6 cellular contexts compared by ENCODE assay signal in genomic region chr22:33013531-33014162, GRCh38. TPM values are rescaled to one million over a fixed set of nuclear protein-coding genes. Genes with fewer than 3 reads are reported as not detected.
"Had no signal": no experiment of that assay in that cellular context is flagged by ENCODE, and none has a peak within 500 bp of the region (broad histone marks: within the 10 kb centered on the region; RNA-seq: fewer than 3 reads in every experiment).

No MANE protein-coding gene starts in this region.

- DNase-seq: H9, HCEC 1CT, KBM-7 had no signal

- H2AFZ ChIP-seq: GM23338 had no signal

- H3K4me3 Mint-ChIP-seq: GM23338, H9, IgD-negative memory B cell had no signal

- H3K4me2 ChIP-seq: GM23338 had no signal

- H3K4me3 ChIP-seq: GM23338 had no signal

- H3K36me3 Mint-ChIP-seq: IgD-negative memory B cell had no signal

- H3K27ac Mint-ChIP-seq: GM23338, IgD-negative memory B cell had no signal

- H3K4me1 Mint-ChIP-seq: GM23338 had no signal

RNA-seq across cellular contexts. Expression of gene SYN3, which starts 44.5 kb away (rescaled TPM):
- total RNA-seq: HT-29 had no signal
- polyA plus RNA-seq: IgD-negative memory B cell had no signal
